Comparison of ENCODE assay signal across 8 cellular contexts in the genomic region with DNA sequence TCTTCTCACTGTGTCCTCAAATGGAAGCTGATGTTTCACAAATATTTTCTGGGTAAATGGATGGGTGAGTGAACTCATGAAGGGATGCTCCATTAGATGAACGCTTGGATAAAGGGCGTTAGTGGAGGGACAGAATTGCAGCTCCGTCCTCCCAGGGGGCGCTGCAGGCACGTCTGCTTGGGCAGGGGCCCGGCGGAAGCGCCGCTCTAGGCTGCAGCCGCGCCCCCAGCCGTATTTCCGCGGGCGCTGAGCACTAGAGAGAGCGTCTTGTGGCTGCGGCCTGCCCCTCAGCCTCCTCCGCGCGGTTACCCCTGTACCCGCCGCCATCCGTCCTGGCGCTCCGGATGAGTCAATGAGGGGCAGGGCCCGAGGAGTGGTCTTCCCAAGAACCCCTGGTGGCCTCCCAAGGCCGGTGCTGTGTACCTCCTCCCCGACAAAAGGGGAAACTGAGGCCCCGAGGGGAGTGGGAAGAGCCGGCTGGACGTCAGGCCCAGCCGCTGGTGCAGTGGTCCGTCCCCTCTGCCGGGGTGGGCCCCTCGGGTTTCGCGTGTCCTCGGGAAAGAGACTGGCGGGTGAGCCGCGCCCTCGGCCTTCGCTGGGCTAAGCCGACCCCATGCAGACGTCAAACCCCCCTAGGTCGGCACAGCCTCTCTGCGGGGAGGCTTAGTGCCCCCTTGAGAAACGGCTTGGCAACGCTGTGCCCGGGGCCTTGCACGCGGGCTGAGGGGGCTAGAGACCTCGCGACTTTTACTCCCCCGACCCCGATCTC. TPM values are rescaled to one million over a fixed set of nuclear protein-coding genes. Genes with fewer than 3 reads are reported as not detected.
DNase-seq lines count a peak whose midpoint lies in the region; ATAC-seq, FAIRE-seq and TF ChIP-seq lines count a peak whose summit lies in the region.

No MANE protein-coding gene starts in this region.

- POLR2A ChIA-PET in AG04450 (lab: Yijun Ruan, JAX): interaction anchor here (0.6 to 2.8 kb wide), 8 partner anchors 9 to 92 kb away, joined by 3 to 36 read pairs (median 6); a partner anchor contains a TSS

- H3K36me3 ChIP-seq in bronchial epithelial cell (ENCODE audit: control insufficient read depth, insufficient read depth, low read length): peaks cover 8% of the 10 kb centered on the region
- peaks cover 3 to 9% of the 10 kb centered on the region in 2 donors for H3K36me3 ChIP-seq in small intestine (ENCODE audit: control insufficient read depth in 2 of 2, insufficient read depth in 2 of 2, low read length in 2 of 2)

- H3K4me3 ChIP-seq in AG04450 (ENCODE audit: low read depth, low read length) (peak overlapping the region; percentile 91), WI38 (ENCODE audit: low read depth, low read length) (peak overlapping the region; percentile 94), bronchial epithelial cell (ENCODE audit: low read depth, low read length) (peak overlapping the region; percentile 94), small intestine (ENCODE audit: low read depth in 1 of 2, low read length in 2 of 2) (peak overlapping the region; percentile 76 to 89)

- peak; percentile 80 for ATAC-seq in GM18907 (IDR thresholded peaks at IDR 0.05; ENCODE audit: unreplicated experiment)
- ATAC-seq in HG03159 (IDR thresholded peaks at IDR 0.05; ENCODE audit: unreplicated experiment): peak; percentile 79

- WGBS in small intestine, 3 donors: 1% methylated on average over 45 to 56 of the region's 56 CpGs

- peak; percentile 94 for TF ChIP-seq CTCF in AG04450 (IDR thresholded peaks at IDR 0.05; ENCODE audit: low read depth, low read length)
- TF ChIP-seq CTCF in WI38 (IDR thresholded peaks at IDR 0.05; ENCODE audit: low read depth, low read length): peak; percentile 88
- peak; percentile 99 for TF ChIP-seq CTCF in bronchial epithelial cell (IDR thresholded peaks at IDR 0.05; ENCODE audit: insufficient read depth, low read length, severe bottlenecking)

- H3K9me3 ChIP-seq in AG04450 (ENCODE audit: control insufficient read depth, insufficient read depth, low read length) (peaks cover 4% of the 10 kb centered on the region; the same call in 1 of the 2 replicates), small intestine (ENCODE audit: control insufficient read depth, low read depth) (no peaks in the 10 kb centered on the region)

- H3K27ac ChIP-seq in AG04450 (ENCODE audit: low read depth, low read length) (peak overlapping the region; percentile 57), small intestine (ENCODE audit: low read depth in 1 of 2, low read length in 1 of 2) (peak overlapping the region; percentile 72 to 90)

- peaks cover 4 to 5% of the 10 kb centered on the region in 2 donors for H3K4me1 ChIP-seq in small intestine (ENCODE audit: control insufficient read depth in 2 of 2, insufficient read depth in 1 of 2, low read depth in 1 of 2, low read length in 1 of 2)

- CTCF ChIA-PET in AG04450 (lab: Charles Lee): interaction anchor here (0.6 to 3.6 kb wide), 21 partner anchors 8 to 783 kb away, joined by 3 to 99 read pairs (median 4); a partner anchor contains a TSS

- H3K27me3 ChIP-seq in AG04450 (ENCODE audit: control insufficient read depth, insufficient read depth, low read length): no peaks in the 10 kb centered on the region
- H3K27me3 ChIP-seq in bronchial epithelial cell (ENCODE audit: control insufficient read depth, insufficient read depth, low read length): no peaks in the 10 kb centered on the region
- no peaks in the 10 kb centered on the region for H3K27me3 ChIP-seq in small intestine (ENCODE audit: control insufficient read depth in 2 of 2, insufficient read depth in 2 of 2, low read length in 2 of 2)

- DNase-seq in AG04450 (ENCODE audit: low read depth, low spot score) (peak; percentile 90), NCI-H2227 (lab: John Stamatoyannopoulos, UW; ENCODE audit: unreplicated experiment) (peak; percentile 97), bronchial epithelial cell (ENCODE audit: low read depth) (peak; percentile 71), iPS-NIHi7 (ENCODE audit: extremely low spot score) (peak; percentile 91), small intestine (peak; percentile 86)

- FAIRE-seq in bronchial epithelial cell (lab: Jason Lieb, UNC) (no peak), small intestine (lab: Jason Lieb, UNC) (no peak)

RNA-seq across cellular contexts. Expression of a gene that starts 11.5 kb away (rescaled TPM):
- polyA plus RNA-seq in AG04450 (2011; rRNA removed) (14.4 and 18.5 TPM in 2 replicates), small intestine (10 to 100 TPM; 24.8 to 35.7 (median 35.7) TPM)
- polyA minus RNA-seq in AG04450 (2011; rRNA and poly(A)+ RNA removed): 8.2 and 10.6 TPM in 2 replicates
- 12.2 and 19.5 TPM in 2 replicates for total RNA-seq in bronchial epithelial cell

RNA-seq across cellular contexts. Expression of a gene that starts 26.0 kb away (rescaled TPM):
- polyA plus RNA-seq in AG04450 (2011; rRNA removed) (24.1 and 30.1 TPM in 2 replicates), small intestine (10 to 100 TPM in 2 of 3 donors, 1 to 10 TPM in 1; 9.9 to 21.0 (median 13.2) TPM)
- polyA minus RNA-seq in AG04450 (2011; rRNA and poly(A)+ RNA removed): 32.5 and 43.0 TPM in 2 replicates
- 20.8 and 28.4 TPM in 2 replicates for total RNA-seq in bronchial epithelial cell

Comparison
In these comparisons a context has a peak if more than half of its experiments do, and no peak if none do; other contexts are left out.
1. Peak in every context shown above with its lines: DNase-seq, ATAC-seq, H3K4me3 ChIP-seq and H3K27ac ChIP-seq.